ENCODE assay signal across 1 cellular context in genomic region chr5:96614110-96614691, GRCh38.
TF ChIP-seq lines count a peak whose summit lies in the region.

No MANE protein-coding gene starts in this region.

TF ChIP-seq in endothelial cell of umbilical vein, 7 proteins besides CTCF, POLR2A, EP300 and RAD21:
- TF ChIP-seq JUN (IDR thresholded peaks at IDR 0.05; ENCODE audit: borderline replicate concordance, insufficient read depth, insufficient read length, low read depth) = peak; percentile 81
- TF ChIP-seq MAX (IDR thresholded peaks at IDR 0.05; ENCODE audit: insufficient read depth, insufficient read length) = no peak
- TF ChIP-seq GATA2 (IDR thresholded peaks at IDR 0.05; ENCODE audit: insufficient read depth, insufficient read length, low read depth, low read length) = peak; percentile 74
- TF ChIP-seq FOS (IDR thresholded peaks at IDR 0.05; ENCODE audit: borderline replicate concordance, insufficient read depth, low read length) = peak; percentile 75
- no peak for TF ChIP-seq EZH2 (IDR thresholded peaks at IDR 0.05; ENCODE audit: borderline replicate concordance, low read depth, low read length, severe bottlenecking)
- TF ChIP-seq POLR2AphosphoS5 (IDR thresholded peaks at IDR 0.05; ENCODE audit: insufficient read depth, low read depth, low read length) = peak; percentile 63
- TF ChIP-seq MYC (IDR thresholded peaks at IDR 0.05; ENCODE audit: low read depth, low read length) = no peak
